ENCODE assay signal across 1 cellular context in the genomic region with DNA sequence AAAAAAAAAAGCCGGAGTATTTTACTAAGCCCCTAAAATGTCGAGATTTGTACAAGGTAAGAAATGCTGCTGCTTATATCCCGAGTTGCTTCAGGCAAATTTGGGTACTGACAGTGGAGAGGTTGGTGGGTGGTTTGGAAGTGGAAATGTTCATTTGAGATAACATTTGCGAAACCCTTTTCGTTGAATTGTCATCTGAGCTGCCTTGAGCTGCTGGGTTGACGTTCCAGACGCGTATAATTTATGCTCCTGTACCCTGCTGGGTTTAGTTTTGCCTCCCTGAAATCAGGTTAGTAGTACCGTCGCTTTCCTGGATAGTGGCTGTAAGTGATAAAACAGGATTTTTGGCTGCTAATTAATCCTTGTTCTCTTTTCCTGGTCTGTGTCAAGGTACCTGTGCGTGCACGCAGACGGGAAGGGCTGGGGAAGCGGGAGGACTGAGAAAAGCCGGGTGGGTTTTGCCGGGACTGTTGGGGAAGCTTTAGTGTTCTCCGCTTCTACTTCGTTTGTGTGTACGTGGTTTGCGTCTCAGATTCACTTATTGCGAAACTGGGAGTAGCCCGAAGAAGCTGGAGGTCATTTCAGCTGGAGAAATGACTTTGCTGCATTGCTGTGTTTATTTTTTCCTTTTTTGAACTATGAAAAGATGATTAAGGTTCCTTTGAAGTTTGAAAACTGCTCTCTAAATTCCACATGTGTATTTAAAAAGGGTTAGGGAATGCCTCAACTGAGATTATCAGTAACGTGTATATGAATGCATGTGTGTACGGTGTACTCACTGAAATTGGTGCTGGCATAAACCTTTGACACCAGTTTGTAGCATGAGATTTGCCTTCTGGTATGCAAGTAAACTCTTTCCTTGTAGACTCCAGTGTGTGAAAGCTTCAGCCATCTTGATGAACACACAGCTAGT.
TF ChIP-seq lines count a peak whose summit lies in the region.

No MANE protein-coding gene starts in this region.

TF ChIP-seq in HepG2, 621 proteins besides CTCF, POLR2A, EP300 and RAD21 (continued from another document and continues in another):
- TF ChIP-seq ZNF512B (CRISPR knock-in tag; IDR thresholded peaks at IDR 0.05; ENCODE audit: borderline replicate concordance) (no peak), ZKSCAN8 (CRISPR knock-in tag; IDR thresholded peaks at IDR 0.05; ENCODE audit: borderline replicate concordance) (no peak), ZNF776 (CRISPR knock-in tag; IDR thresholded peaks at IDR 0.05) (no peak), STAG1 (CRISPR knock-in tag; IDR thresholded peaks at IDR 0.05) (no peak), ZNF142 (CRISPR knock-in tag; IDR thresholded peaks at IDR 0.05) (no peak), RFXANK (CRISPR knock-in tag; IDR thresholded peaks at IDR 0.05) (0 out of 2 replicates have a peak, but pooled peaks have one; percentile 15), ZNF605 (CRISPR knock-in tag; IDR thresholded peaks at IDR 0.05) (no peak), ZNF407 (CRISPR knock-in tag; IDR thresholded peaks at IDR 0.05; ENCODE audit: not compliant biosample characterization) (no peak), NR2F2 (IDR thresholded peaks at IDR 0.05; ENCODE audit: borderline replicate concordance, low read depth) (peak; percentile 40; the same call in 1 of the 2 replicates), PITX1 (CRISPR knock-in tag; IDR thresholded peaks at IDR 0.05) (0 out of 2 replicates have a peak, but pooled peaks have one; percentile 34), MED1 (CRISPR knock-in tag; IDR thresholded peaks at IDR 0.05) (peak; percentile 85), ZNF333 (CRISPR knock-in tag; IDR thresholded peaks at IDR 0.05; ENCODE audit: borderline replicate concordance) (peak; percentile 41; the same call in 1 of the 2 replicates), PLRG1 (conservative IDR thresholded peaks at IDR 0.05) (no peak), PHF8 (CRISPR knock-in tag; IDR thresholded peaks at IDR 0.05) (peak; percentile 37; the same call in 1 of the 2 replicates), ZSCAN25 (CRISPR knock-in tag; IDR thresholded peaks at IDR 0.05) (peak; percentile 31; the same call in 1 of the 2 replicates), NAIF1 (CRISPR knock-in tag; IDR thresholded peaks at IDR 0.05; ENCODE audit: borderline replicate concordance) (peak; percentile 95), NR2F6 (IDR thresholded peaks at IDR 0.05) (0 out of 2 replicates have a peak, but pooled peaks have one; percentile 2), NR2F6 (CRISPR knock-in tag; IDR thresholded peaks at IDR 0.05) (peak; percentile 57; the same call in 1 of the 2 replicates), ZNF558 (CRISPR knock-in tag; IDR thresholded peaks at IDR 0.05; ENCODE audit: borderline replicate concordance) (no peak), ZNF337 (CRISPR knock-in tag; IDR thresholded peaks at IDR 0.05; ENCODE audit: borderline replicate concordance, low read depth) (0 out of 2 replicates have a peak, but pooled peaks have one; percentile 23), FOSL1 (CRISPR knock-in tag; IDR thresholded peaks at IDR 0.05; ENCODE audit: borderline replicate concordance) (no peak), MED8 (CRISPR knock-in tag; IDR thresholded peaks at IDR 0.05; ENCODE audit: insufficient replicate concordance) (no peak), ZNF34 (CRISPR knock-in tag; IDR thresholded peaks at IDR 0.05; ENCODE audit: borderline replicate concordance) (no peak), ONECUT2 (CRISPR knock-in tag; IDR thresholded peaks at IDR 0.05) (no peak)
- TF ChIP-seq, protein P1, sequence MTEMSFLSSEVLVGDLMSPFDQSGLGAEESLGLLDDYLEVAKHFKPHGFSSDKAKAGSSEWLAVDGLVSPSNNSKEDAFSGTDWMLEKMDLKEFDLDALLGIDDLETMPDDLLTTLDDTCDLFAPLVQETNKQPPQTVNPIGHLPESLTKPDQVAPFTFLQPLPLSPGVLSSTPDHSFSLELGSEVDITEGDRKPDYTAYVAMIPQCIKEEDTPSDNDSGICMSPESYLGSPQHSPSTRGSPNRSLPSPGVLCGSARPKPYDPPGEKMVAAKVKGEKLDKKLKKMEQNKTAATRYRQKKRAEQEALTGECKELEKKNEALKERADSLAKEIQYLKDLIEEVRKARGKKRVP (CRISPR knock-in tag; IDR thresholded peaks at IDR 0.05) = peak in 1 of 2 experiments; percentile 71; a peak in 1 of 4 replicates
- TF ChIP-seq, protein P2, sequence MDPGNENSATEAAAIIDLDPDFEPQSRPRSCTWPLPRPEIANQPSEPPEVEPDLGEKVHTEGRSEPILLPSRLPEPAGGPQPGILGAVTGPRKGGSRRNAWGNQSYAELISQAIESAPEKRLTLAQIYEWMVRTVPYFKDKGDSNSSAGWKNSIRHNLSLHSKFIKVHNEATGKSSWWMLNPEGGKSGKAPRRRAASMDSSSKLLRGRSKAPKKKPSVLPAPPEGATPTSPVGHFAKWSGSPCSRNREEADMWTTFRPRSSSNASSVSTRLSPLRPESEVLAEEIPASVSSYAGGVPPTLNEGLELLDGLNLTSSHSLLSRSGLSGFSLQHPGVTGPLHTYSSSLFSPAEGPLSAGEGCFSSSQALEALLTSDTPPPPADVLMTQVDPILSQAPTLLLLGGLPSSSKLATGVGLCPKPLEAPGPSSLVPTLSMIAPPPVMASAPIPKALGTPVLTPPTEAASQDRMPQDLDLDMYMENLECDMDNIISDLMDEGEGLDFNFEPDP (CRISPR knock-in tag; conservative IDR thresholded peaks at IDR 0.05) = 0 out of 2 replicates have a peak, but pooled peaks have one; percentile 72
- TF ChIP-seq, protein P3, sequence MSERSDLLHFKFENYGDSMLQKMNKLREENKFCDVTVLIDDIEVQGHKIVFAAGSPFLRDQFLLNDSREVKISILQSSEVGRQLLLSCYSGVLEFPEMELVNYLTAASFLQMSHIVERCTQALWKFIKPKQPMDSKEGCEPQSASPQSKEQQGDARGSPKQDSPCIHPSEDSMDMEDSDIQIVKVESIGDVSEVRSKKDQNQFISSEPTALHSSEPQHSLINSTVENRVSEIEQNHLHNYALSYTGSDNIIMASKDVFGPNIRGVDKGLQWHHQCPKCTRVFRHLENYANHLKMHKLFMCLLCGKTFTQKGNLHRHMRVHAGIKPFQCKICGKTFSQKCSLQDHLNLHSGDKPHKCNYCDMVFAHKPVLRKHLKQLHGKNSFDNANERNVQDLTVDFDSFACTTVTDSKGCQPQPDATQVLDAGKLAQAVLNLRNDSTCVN (CRISPR knock-in tag; IDR thresholded peaks at IDR 0.05; ENCODE audit: borderline replicate concordance) = no peak
